13 cellular contexts compared by ENCODE assay signal in the genomic region with DNA sequence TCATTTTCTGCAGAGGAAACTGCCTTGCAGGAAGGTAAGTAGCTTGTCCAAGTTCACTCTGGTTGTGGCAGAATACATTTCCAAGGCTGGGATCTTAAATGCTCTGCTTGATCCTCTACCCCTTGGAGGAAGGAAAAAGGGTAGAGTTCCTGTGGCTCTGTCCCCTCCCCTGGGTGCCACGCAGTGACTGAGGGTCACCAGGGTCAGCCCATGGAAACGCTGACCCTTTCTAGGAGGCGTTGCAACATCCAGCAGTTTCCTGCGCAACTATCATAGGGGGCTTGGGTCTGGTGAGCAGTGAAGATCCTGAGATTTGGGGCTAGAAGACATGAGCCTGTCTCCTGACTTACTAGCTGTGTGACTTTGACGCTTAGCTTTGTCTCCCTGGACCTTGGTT. TPM values are rescaled to one million over a fixed set of nuclear protein-coding genes. Genes with fewer than 3 reads are reported as not detected.
DNase-seq lines count a peak whose midpoint lies in the region; ATAC-seq and TF ChIP-seq lines count a peak whose summit lies in the region.
"Had no signal": no experiment of that assay in that cellular context is flagged by ENCODE, and none has a peak within 500 bp of the region (broad histone marks: within the 10 kb centered on the region; RNA-seq: fewer than 3 reads in every experiment).

No MANE protein-coding gene starts in this region.

- peaks cover 12 to 16% of the 10 kb centered on the region in 2 donors for H3K27me3 Mint-ChIP-seq in stimulated activated naive B cell treated with anti-CD40 and anti-IgM and Interleukin-4, amounts not matched to agents 10 μg/mL and 1 μg/mL and 100 μg/mL, for 72 hours

- H3K9me3 ChIP-seq in SK-N-SH, result no peaks in the 10 kb centered on the region
- H3K9me3 ChIP-seq in liver (ENCODE audit: control insufficient read depth in 4 of 4, low read length in 3 of 4), result no peaks in the 10 kb centered on the region

- H4K20me1 ChIP-seq in SK-N-SH (ENCODE audit: insufficient read depth), result no peaks in the 10 kb centered on the region

- H3K36me3 Mint-ChIP-seq in stimulated activated naive B cell treated with anti-CD40 and anti-IgM and Interleukin-4, amounts not matched to agents 10 μg/mL and 1 μg/mL and 100 μg/mL, for 72 hours, result no peaks in the 10 kb centered on the region
- H3K36me3 Mint-ChIP-seq: stimulated activated memory B cell treated with anti-CD40 and anti-IgM and Interleukin-4, amounts not matched to agents 10 μg/mL and 1 μg/mL and 100 μg/mL, for 72 hours had no signal

- 83% methylated on average over 1 of the region's 5 CpGs for WGBS in SK-N-SH (ENCODE audit: low lambda C conversion rate)
- 56% methylated on average over 5 of the region's 5 CpGs for WGBS in liver

- TF ChIP-seq CTCF in SK-N-SH (IDR thresholded peaks at IDR 0.05) (no peak), liver (IDR thresholded peaks at IDR 0.05; ENCODE audit: low read depth, low read length, missing input control) (no peak), GM20000 (IDR thresholded peaks at IDR 0.05; ENCODE audit: extremely low read depth, missing control alignments) (no peak)

- H3F3A ChIP-seq in SK-N-SH (replicated peaks; ENCODE audit: insufficient read depth), result peaks cover 11% of the 10 kb centered on the region

- no peak overlapping the region for H3K4me3 Mint-ChIP-seq in stimulated activated naive B cell treated with anti-CD40 and anti-IgM and Interleukin-4, amounts not matched to agents 10 μg/mL and 1 μg/mL and 100 μg/mL, for 72 hours
- H3K4me3 Mint-ChIP-seq: stimulated activated memory B cell treated with anti-CD40 and anti-IgM and Interleukin-4, amounts not matched to agents 10 μg/mL and 1 μg/mL and 100 μg/mL, for 72 hours had no signal

- H3K9ac ChIP-seq in SK-N-SH (no peak overlapping the region), liver (ENCODE audit: low read depth in 1 of 2, low read length in 2 of 2) (no peak overlapping the region)

- no peak overlapping the region for H3K4me3 ChIP-seq in SK-N-SH (ENCODE audit: low read depth in 2 of 2, low read length in 1 of 2)
- H3K4me3 ChIP-seq in liver (ENCODE audit: low read depth in 1 of 3, low read length in 3 of 3), result no peak overlapping the region

- H3K4me1 ChIP-seq in SK-N-SH (ENCODE audit: control insufficient read depth in 1 of 2, insufficient read depth in 2 of 2, low read depth in 1 of 2, low read length in 1 of 2) (peaks cover 46 to 48% of the 10 kb centered on the region in 2 experiments), liver (ENCODE audit: control insufficient read depth in 4 of 4, insufficient read depth in 4 of 4, low read length in 3 of 4) (peaks cover 0 to 17% (median 9%) of the 10 kb centered on the region in 4 donors)

- DNase-seq in SK-N-SH, result no peak
- DNase-seq in activated CD8-positive, alpha-beta memory T cell treated with anti-CD3 and anti-CD28 coated beads, Interleukin-2, amount 50 U/mL, for 48 hours, result peak; percentile 51
- no peak for DNase-seq in stimulated activated naive B cell treated with anti-CD40 and anti-IgM and Interleukin-4, amounts not matched to agents 10 μg/mL and 1 μg/mL and 100 μg/mL, for 72 hours
- no peak for DNase-seq in GM20000 (ENCODE audit: low spot score)
- no peak for DNase-seq in stimulated activated naive CD4-positive, alpha-beta T cell treated with Interleukin-2 at 50 U/mL for 16 hours (lab: John Stamatoyannopoulos, UW)
- no peak for DNase-seq in middle frontal gyrus (ENCODE audit: extremely low spot score, low spot score)
- DNase-seq: 8988T, NCI-H187 treated with DMSO at 0.1 percent for 48 hours had no signal

- H3K4me1 Mint-ChIP-seq in stimulated activated naive B cell treated with anti-CD40 and anti-IgM and Interleukin-4, amounts not matched to agents 10 μg/mL and 1 μg/mL and 100 μg/mL, for 72 hours, result peaks cover 37 to 59% of the 10 kb centered on the region in 2 donors

- no peaks in the 10 kb centered on the region for H3K79me2 ChIP-seq in SK-N-SH (ENCODE audit: insufficient read depth)

- 0 out of 2 replicates have a peak overlapping the region, but pooled peaks have one; percentile 50 for H3K4me2 ChIP-seq in SK-N-SH

- H3K9me2 ChIP-seq in SK-N-SH, result no peaks in the 10 kb centered on the region

- H3K36me3 ChIP-seq in SK-N-SH (replicated peaks in 1 of 2; ENCODE audit: control insufficient read depth in 1 of 2, insufficient read depth in 2 of 2, low read length in 1 of 2) (no peaks in the 10 kb centered on the region), liver (ENCODE audit: control insufficient read depth in 4 of 4, insufficient read depth in 3 of 4, low read depth in 1 of 4, low read length in 3 of 4) (no peaks in the 10 kb centered on the region)

- H3K27ac ChIP-seq in SK-N-SH (ENCODE audit: low read depth in 2 of 2, low read length in 1 of 2), result peak overlapping the region in 1 of 2 experiments; percentile 44; a peak in 1 of 4 replicates
- H3K27ac ChIP-seq in liver (ENCODE audit: low read depth in 1 of 2, low read length in 2 of 2), result peak overlapping the region; percentile 35

- TF ChIP-seq RAD21 in SK-N-SH (IDR thresholded peaks at IDR 0.05; ENCODE audit: low read length), result no peak
- no peak for TF ChIP-seq RAD21 in liver (IDR thresholded peaks at IDR 0.05)

- POLR2A ChIA-PET in SK-N-SH (lab: Yijun Ruan, JAX), result no interaction called here

- no peak for TF ChIP-seq EP300 in SK-N-SH (IDR thresholded peaks at IDR 0.05; ENCODE audit: borderline replicate concordance in 1 of 2, low read depth in 1 of 2, low read length in 1 of 2)

- H2AFZ ChIP-seq in SK-N-SH (ENCODE audit: low read depth), result no peak overlapping the region

- H3K27ac Mint-ChIP-seq in stimulated activated naive B cell treated with anti-CD40 and anti-IgM and Interleukin-4, amounts not matched to agents 10 μg/mL and 1 μg/mL and 100 μg/mL, for 72 hours, result peak overlapping the region; percentile 66

- no peak for ATAC-seq in SK-N-SH treated with all-trans-retinoic acid at 6 μM for 48 hours
- ATAC-seq in stimulated activated naive B cell treated with anti-CD40 and anti-IgM and Interleukin-4, amounts not matched to agents 10 μg/mL and 1 μg/mL and 100 μg/mL, for 72 hours (replicated peaks), result no peak
- ATAC-seq: stimulated activated memory B cell treated with anti-CD40 and anti-IgM and Interleukin-4, amounts not matched to agents 10 μg/mL and 1 μg/mL and 100 μg/mL, for 72 hours had no signal

- H3K27me3 ChIP-seq in SK-N-SH (ENCODE audit: insufficient read depth) (no peaks in the 10 kb centered on the region), liver (ENCODE audit: control insufficient read depth in 4 of 4, insufficient read depth in 4 of 4, low read length in 3 of 4) (no peaks in the 10 kb centered on the region)

- no peaks in the 10 kb centered on the region for H3K9me3 Mint-ChIP-seq in stimulated activated naive B cell treated with anti-CD40 and anti-IgM and Interleukin-4, amounts not matched to agents 10 μg/mL and 1 μg/mL and 100 μg/mL, for 72 hours
- H3K9me3 Mint-ChIP-seq: stimulated activated memory B cell treated with anti-CD40 and anti-IgM and Interleukin-4, amounts not matched to agents 10 μg/mL and 1 μg/mL and 100 μg/mL, for 72 hours had no signal

- CTCF ChIA-PET in SK-N-SH (lab: Yijun Ruan, JAX), result interaction anchor here (0.7 to 27.7 kb wide), 5 partner anchors 16 to 324 kb away, joined by 3 to 822 read pairs (median 6); a partner anchor contains a TSS

TF ChIP-seq in SK-N-SH, 30 proteins besides CTCF, POLR2A, EP300 and RAD21 (continues in another document):
- TF ChIP-seq JUND (IDR thresholded peaks at IDR 0.05) (no peak), EZH2phosphoT487 (IDR thresholded peaks at IDR 0.05; ENCODE audit: borderline replicate concordance, low read depth) (no peak), NFIC (IDR thresholded peaks at IDR 0.05; ENCODE audit: borderline replicate concordance) (no peak), FOXM1 (IDR thresholded peaks at IDR 0.05; ENCODE audit: low read depth) (no peak), CHD2 (IDR thresholded peaks at IDR 0.05; ENCODE audit: low read length, partially characterized antibody) (no peak), SIN3A (IDR thresholded peaks at IDR 0.05; ENCODE audit: borderline replicate concordance, low read depth, low read length) (no peak), NRF1 (IDR thresholded peaks at IDR 0.05; ENCODE audit: low read depth, low read length) (no peak), GABPA (IDR thresholded peaks at IDR 0.05; ENCODE audit: low read depth) (no peak)

TF ChIP-seq in SK-N-SH treated with all-trans-retinoic acid at 6 μM for 48 hours, 23 proteins besides CTCF, POLR2A, EP300 and RAD21 (continues in another document):
- TF ChIP-seq, protein P1, sequence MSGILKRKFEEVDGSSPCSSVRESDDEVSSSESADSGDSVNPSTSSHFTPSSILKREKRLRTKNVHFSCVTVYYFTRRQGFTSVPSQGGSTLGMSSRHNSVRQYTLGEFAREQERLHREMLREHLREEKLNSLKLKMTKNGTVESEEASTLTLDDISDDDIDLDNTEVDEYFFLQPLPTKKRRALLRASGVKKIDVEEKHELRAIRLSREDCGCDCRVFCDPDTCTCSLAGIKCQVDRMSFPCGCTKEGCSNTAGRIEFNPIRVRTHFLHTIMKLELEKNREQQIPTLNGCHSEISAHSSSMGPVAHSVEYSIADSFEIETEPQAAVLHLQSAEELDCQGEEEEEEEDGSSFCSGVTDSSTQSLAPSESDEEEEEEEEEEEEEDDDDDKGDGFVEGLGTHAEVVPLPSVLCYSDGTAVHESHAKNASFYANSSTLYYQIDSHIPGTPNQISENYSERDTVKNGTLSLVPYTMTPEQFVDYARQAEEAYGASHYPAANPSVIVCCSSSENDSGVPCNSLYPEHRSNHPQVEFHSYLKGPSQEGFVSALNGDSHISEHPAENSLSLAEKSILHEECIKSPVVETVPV (CRISPR knock-in tag; IDR thresholded peaks at IDR 0.05), result no peak

TF ChIP-seq in liver, 16 proteins besides CTCF, POLR2A, EP300 and RAD21 (continues in another document):
- TF ChIP-seq FOXA2 (IDR thresholded peaks at IDR 0.05), result no peak
- TF ChIP-seq, protein P2, sequence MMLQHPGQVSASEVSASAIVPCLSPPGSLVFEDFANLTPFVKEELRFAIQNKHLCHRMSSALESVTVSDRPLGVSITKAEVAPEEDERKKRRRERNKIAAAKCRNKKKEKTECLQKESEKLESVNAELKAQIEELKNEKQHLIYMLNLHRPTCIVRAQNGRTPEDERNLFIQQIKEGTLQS (IDR thresholded peaks at IDR 0.05), result no peak
- TF ChIP-seq HNF4G (IDR thresholded peaks at IDR 0.05), result no peak

RNA-seq across cellular contexts. Expression of a gene that starts 29.4 kb away (rescaled TPM):
- polyA plus RNA-seq in SK-N-SH (2012; rRNA removed) (not detected in 2 replicates), liver (under 1 TPM; 0.15 to 0.38 TPM)
- not detected in 2 replicates for polyA plus RNA-seq in SK-N-SH (2012; cell fraction: cytosol; rRNA removed)
- not detected in 2 replicates for polyA plus RNA-seq in SK-N-SH (2012; cell fraction: nucleus; rRNA removed)
- total RNA-seq in liver, result under 1 TPM in 1 of 2 donors, not detected in 1; 0.09 TPM
- total RNA-seq: glomerular endothelial cell; T-helper 2 cell treated with Interferon-gamma antibody and Interleukin-4, amounts not matched to agents 100 ng/mL and 5 ng/mL, for 36 hours had no signal

RNA-seq across cellular contexts. Expression of a gene that starts 52.2 kb away (rescaled TPM):
- polyA plus RNA-seq in SK-N-SH (2012; rRNA removed) (84.9 and 86.6 TPM in 2 replicates), liver (10 to 100 TPM; 30.1 to 51.5 TPM)
- 101 and 104 TPM in 2 replicates for polyA plus RNA-seq in SK-N-SH (2012; cell fraction: cytosol; rRNA removed)
- 44.0 and 59.3 TPM in 2 replicates for polyA plus RNA-seq in SK-N-SH (2012; cell fraction: nucleus; rRNA removed)
- total RNA-seq in liver, result 10 to 100 TPM in 1 of 2 donors, 1 to 10 TPM in 1; 6.9 to 39.8 TPM
